ENCODE assay signal across 8 cellular contexts in the genomic region with DNA sequence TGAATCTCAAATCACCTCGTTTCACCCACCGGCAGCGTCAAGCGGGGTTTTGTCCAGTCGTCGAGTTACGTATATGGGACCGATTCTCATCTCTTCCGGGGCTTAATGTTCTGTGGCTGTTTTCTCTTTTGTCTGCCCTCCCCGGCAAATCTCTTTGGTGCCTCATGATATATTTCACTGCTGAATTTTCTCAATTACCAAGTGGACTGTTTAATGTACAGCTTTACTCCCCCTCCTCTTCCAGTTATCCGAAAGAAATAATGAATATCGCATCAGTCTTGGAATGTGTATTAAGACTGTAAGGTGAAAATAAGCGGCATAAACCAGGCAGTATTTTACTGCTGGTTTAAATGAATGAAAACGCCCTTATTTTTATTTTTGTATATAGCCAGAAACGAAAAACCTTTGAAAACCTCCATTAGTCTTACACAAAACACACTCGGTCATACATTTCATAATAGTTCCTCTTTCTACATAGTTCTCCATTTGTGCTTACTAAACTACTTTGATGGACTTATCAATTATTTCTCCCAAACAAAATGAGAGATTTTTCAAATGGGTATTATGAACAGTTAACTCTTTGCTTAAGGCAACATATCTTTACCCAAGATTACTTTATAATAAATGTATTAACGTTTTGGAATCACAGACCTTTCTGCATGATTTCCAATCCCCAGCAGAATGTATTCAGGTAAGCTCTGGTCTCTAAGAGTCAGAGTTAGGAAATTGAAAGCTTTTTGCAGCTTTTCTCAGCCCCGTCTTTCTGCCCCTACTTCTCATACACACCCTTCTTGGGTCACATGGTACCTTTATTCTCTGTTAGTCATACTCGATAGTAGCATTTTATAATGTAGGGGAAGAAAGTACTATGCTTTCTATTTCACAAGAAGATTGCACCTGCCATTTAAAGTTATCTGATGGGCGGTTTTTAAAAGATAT. TPM values are rescaled to one million over a fixed set of nuclear protein-coding genes. Genes with fewer than 3 reads are reported as not detected.
DNase-seq lines count a peak whose midpoint lies in the region; ATAC-seq lines count a peak whose summit lies in the region.

No MANE protein-coding gene starts in this region.

- peak overlapping the region; percentile 89 for H3K27ac Mint-ChIP-seq in activated T-helper 1 cell treated with anti-CD3 and anti-CD28 coated beads, Interleukin-12 subunit alpha, Interleukin-12 subunit beta, Interleukin-2, Interleukin-4 antibody, amounts not matched to agents 30 ng/mL and 10 ng/mL and 1 ng/mL, durations not matched to agents 14 hours and 24 hours and 36 hours
- peak overlapping the region; percentile 96 for H3K27ac Mint-ChIP-seq in stimulated activated effector memory CD8-positive, alpha-beta T cell treated with anti-CD3 and anti-CD28 coated beads, Interleukin-12 subunit alpha, Interleukin-12 subunit beta, amount 100 ng/mL, for 72 hours

- no peaks in the 10 kb centered on the region for H3K9me3 Mint-ChIP-seq in activated T-helper 1 cell treated with anti-CD3 and anti-CD28 coated beads, Interleukin-12 subunit alpha, Interleukin-12 subunit beta, Interleukin-2, Interleukin-4 antibody, amounts not matched to agents 30 ng/mL and 10 ng/mL and 1 ng/mL, durations not matched to agents 14 hours and 24 hours and 36 hours
- no peaks in the 10 kb centered on the region for H3K9me3 Mint-ChIP-seq in stimulated activated effector memory CD8-positive, alpha-beta T cell treated with anti-CD3 and anti-CD28 coated beads, Interleukin-12 subunit alpha, Interleukin-12 subunit beta, amount 100 ng/mL, for 72 hours

- H3K4me1 Mint-ChIP-seq in activated T-helper 1 cell treated with anti-CD3 and anti-CD28 coated beads, Interleukin-12 subunit alpha, Interleukin-12 subunit beta, Interleukin-2, Interleukin-4 antibody, amounts not matched to agents 30 ng/mL and 10 ng/mL and 1 ng/mL, durations not matched to agents 14 hours and 24 hours and 36 hours (ENCODE audit: low read depth), result no peaks in the 10 kb centered on the region
- H3K4me1 Mint-ChIP-seq in stimulated activated effector memory CD8-positive, alpha-beta T cell treated with anti-CD3 and anti-CD28 coated beads, Interleukin-12 subunit alpha, Interleukin-12 subunit beta, amount 100 ng/mL, for 72 hours, result peaks cover 7% of the 10 kb centered on the region

- peaks cover 4% of the 10 kb centered on the region for H3K27me3 Mint-ChIP-seq in activated T-helper 1 cell treated with anti-CD3 and anti-CD28 coated beads, Interleukin-12 subunit alpha, Interleukin-12 subunit beta, Interleukin-2, Interleukin-4 antibody, amounts not matched to agents 30 ng/mL and 10 ng/mL and 1 ng/mL, durations not matched to agents 14 hours and 24 hours and 36 hours (ENCODE audit: insufficient read depth)

- H3K4me3 Mint-ChIP-seq in activated T-helper 1 cell treated with anti-CD3 and anti-CD28 coated beads, Interleukin-12 subunit alpha, Interleukin-12 subunit beta, Interleukin-2, Interleukin-4 antibody, amounts not matched to agents 30 ng/mL and 10 ng/mL and 1 ng/mL, durations not matched to agents 14 hours and 24 hours and 36 hours, result peak overlapping the region; percentile 96
- peak overlapping the region; percentile 96 for H3K4me3 Mint-ChIP-seq in stimulated activated effector memory CD8-positive, alpha-beta T cell treated with anti-CD3 and anti-CD28 coated beads, Interleukin-12 subunit alpha, Interleukin-12 subunit beta, amount 100 ng/mL, for 72 hours

- peak; percentile 63 to 65 for ATAC-seq in activated CD4-positive, CD25-positive, alpha-beta regulatory T cell treated with anti-CD3 and anti-CD28 coated beads, Interleukin-2, amount 50 U/mL, for 24 hours
- ATAC-seq in stimulated activated effector memory CD8-positive, alpha-beta T cell treated with anti-CD3 and anti-CD28 coated beads, Interleukin-12 subunit alpha, Interleukin-12 subunit beta, amount 100 ng/mL, for 72 hours, result peak; percentile 60
- no peak for ATAC-seq in HG02973 (IDR thresholded peaks at IDR 0.05; ENCODE audit: unreplicated experiment)

- H3K36me3 Mint-ChIP-seq in activated T-helper 1 cell treated with anti-CD3 and anti-CD28 coated beads, Interleukin-12 subunit alpha, Interleukin-12 subunit beta, Interleukin-2, Interleukin-4 antibody, amounts not matched to agents 30 ng/mL and 10 ng/mL and 1 ng/mL, durations not matched to agents 14 hours and 24 hours and 36 hours (ENCODE audit: low read depth), result no peaks in the 10 kb centered on the region
- peaks cover 5% of the 10 kb centered on the region for H3K36me3 Mint-ChIP-seq in stimulated activated effector memory CD8-positive, alpha-beta T cell treated with anti-CD3 and anti-CD28 coated beads, Interleukin-12 subunit alpha, Interleukin-12 subunit beta, amount 100 ng/mL, for 72 hours

- DNase-seq in activated CD4-positive, CD25-positive, alpha-beta regulatory T cell treated with anti-CD3 and anti-CD28 coated beads, Interleukin-2, amount 50 U/mL, for 72 hours, result no peak
- DNase-seq in M059J (ENCODE audit: low read depth), result peak; percentile 71
- DNase-seq in activated T-helper 1 cell treated with anti-CD3 and anti-CD28 coated beads, Interleukin-12 subunit alpha, Interleukin-12 subunit beta, Interleukin-2, Interleukin-4 antibody, amounts not matched to agents 30 ng/mL and 10 ng/mL and 1 ng/mL, durations not matched to agents 14 hours and 24 hours and 36 hours (ENCODE audit: low spot score), result no peak
- no peak for DNase-seq in stimulated activated effector memory CD8-positive, alpha-beta T cell treated with anti-CD3 and anti-CD28 coated beads, Interleukin-12 subunit alpha, Interleukin-12 subunit beta, amount 100 ng/mL, for 72 hours (ENCODE audit: low spot score in 2 of 2)
- no peak for DNase-seq in NCI-H1048 (lab: John Stamatoyannopoulos, UW)

- intact Hi-C loops in activated T-helper 1 cell treated with anti-CD3 and anti-CD28 coated beads, Interleukin-12 subunit alpha, Interleukin-12 subunit beta, Interleukin-2, Interleukin-4 antibody, amounts not matched to agents 30 ng/mL and 10 ng/mL and 1 ng/mL, durations not matched to agents 14 hours and 24 hours and 36 hours (cut with micrococcal nuclease), result loop anchor here (1.0 to 10.0 kb wide), 7 partner anchors 45 to 1963 kb away; a partner anchor contains a TSS

- peak overlapping the region; percentile 74 for H3K4me3 ChIP-seq in iPS-11a (ENCODE audit: low read depth, low read length)

RNA-seq across cellular contexts. Expression of a gene that starts 1.0 kb away (rescaled TPM):
- total RNA-seq in M059J (2014; rRNA removed; shearing (Covaris generic)), result 30.9 and 41.4 TPM in 2 replicates
- total RNA-seq in activated T-helper 1 cell treated with anti-CD3 and anti-CD28 coated beads, Interleukin-12 subunit alpha, Interleukin-12 subunit beta, Interleukin-2, Interleukin-4 antibody, amounts not matched to agents 30 ng/mL and 10 ng/mL and 1 ng/mL, durations not matched to agents 14 hours and 24 hours and 36 hours, result 7.1 and 7.5 TPM in 2 replicates
